ENCODE assay signal across 16 cellular contexts in the genomic region with DNA sequence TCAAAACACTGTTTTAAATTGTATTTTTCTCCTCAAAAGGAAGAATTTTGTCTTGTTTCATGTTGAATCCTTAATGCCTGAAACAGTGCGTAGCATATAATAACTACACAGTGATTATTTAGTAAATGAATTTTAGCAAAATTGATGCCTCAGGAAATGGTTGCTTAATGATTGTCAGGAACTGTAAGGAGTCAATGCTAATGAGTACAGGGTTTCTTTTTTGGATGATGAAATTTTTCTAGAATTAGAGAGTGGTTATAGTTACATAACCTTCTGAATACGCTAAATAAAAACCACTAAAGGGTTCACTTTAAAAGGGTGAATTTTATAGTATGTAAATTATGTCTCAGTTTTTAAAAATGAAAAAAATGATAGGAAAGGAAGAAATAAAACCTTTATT.
"Had no signal": no experiment of that assay in that cellular context is flagged by ENCODE, and none has a peak within 500 bp of the region (broad histone marks: within the 10 kb centered on the region; RNA-seq: fewer than 3 reads in every experiment).

No MANE protein-coding gene starts in this region.

- DNase-seq: activated CD4-positive, alpha-beta memory T cell treated with anti-CD3 and anti-CD28 coated beads, Interleukin-2, amount 10 ng/mL, durations not matched to agents 7 days and 5 days; activated CD4-positive, alpha-beta T cell treated with anti-CD3 and anti-CD28 coated beads for 48 hours; activated effector memory CD4-positive, alpha-beta T cell treated with Interleukin-2 at 50 U/mL for 16 hours; activated naive CD4-positive, alpha-beta T cell treated with anti-CD3 and anti-CD28 coated beads, Interleukin-2, amount 10 ng/mL, durations not matched to agents 7 days and 5 days; activated T-cell treated with anti-CD3 and anti-CD28 coated beads, Interleukin-2, amount 50 U/mL, for 72 hours; amygdala; colonic mucosa; gastrocnemius medialis; hippocampal formation; left ventricle myocardium inferior; naive thymus-derived CD8-positive, alpha-beta T cell; stimulated activated CD4-positive, alpha-beta T cell treated with anti-CD3 and anti-CD28 coated beads, Interleukin-4, amount 100 ng/mL, for 1 hour; stimulated activated naive CD4-positive, alpha-beta T cell had no signal

- H3K27ac ChIP-seq: colonic mucosa, esophagus muscularis mucosa, gastrocnemius medialis, left ventricle myocardium inferior, prostate gland, thoracic aorta had no signal

- H3K4me1 ChIP-seq: colonic mucosa, esophagus muscularis mucosa, gastrocnemius medialis, left ventricle myocardium inferior, prostate gland had no signal

- H3K27me3 ChIP-seq: colonic mucosa, esophagus muscularis mucosa, gastrocnemius medialis had no signal

- H3K36me3 ChIP-seq: colonic mucosa, esophagus muscularis mucosa, gastrocnemius medialis, left ventricle myocardium inferior, prostate gland, thoracic aorta had no signal

- ATAC-seq: activated T-cell treated with anti-CD3 and anti-CD28 coated beads, Interleukin-2, amount 50 U/mL, for 72 hours; gastrocnemius medialis; naive thymus-derived CD8-positive, alpha-beta T cell had no signal

- H3K4me3 ChIP-seq: colonic mucosa, esophagus muscularis mucosa, gastrocnemius medialis, left ventricle myocardium inferior, prostate gland, thoracic aorta had no signal

- H3K9me3 ChIP-seq: colonic mucosa, esophagus muscularis mucosa, gastrocnemius medialis, left ventricle myocardium inferior, prostate gland, thoracic aorta had no signal
